Comparison of ENCODE assay signal across 9 cellular contexts in the genomic region with DNA sequence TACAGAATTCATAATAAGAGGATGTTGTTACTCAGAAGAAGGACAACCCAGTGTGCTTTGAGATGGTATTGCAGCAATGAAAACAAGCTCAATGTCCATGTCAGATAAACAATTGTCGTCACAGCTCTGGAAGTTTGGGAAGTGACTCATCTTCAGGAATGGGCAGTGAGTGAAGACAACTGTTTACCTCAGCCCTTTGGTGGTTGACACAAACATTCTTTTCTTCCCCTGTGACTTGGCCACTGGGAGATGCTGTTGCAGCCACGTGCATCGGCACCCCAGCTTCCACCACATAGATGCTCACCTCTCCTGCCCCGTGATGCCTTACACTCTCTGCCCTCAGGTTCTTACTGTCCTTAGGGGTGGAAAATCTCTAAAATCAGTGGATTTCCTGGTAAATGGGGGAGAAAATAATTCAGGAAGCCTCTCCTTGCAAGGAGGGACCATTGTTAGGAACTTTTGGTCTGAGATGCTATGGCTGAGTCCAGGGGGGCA.
DNase-seq lines count a peak whose midpoint lies in the region; TF ChIP-seq lines count a peak whose summit lies in the region.
"Had no signal": no experiment of that assay in that cellular context is flagged by ENCODE, and none has a peak within 500 bp of the region (broad histone marks: within the 10 kb centered on the region; RNA-seq: fewer than 3 reads in every experiment).

No MANE protein-coding gene starts in this region.

- no peak for TF ChIP-seq POLR2A in esophagus muscularis mucosa (IDR thresholded peaks at IDR 0.05; ENCODE audit: low read depth)

- no peaks in the 10 kb centered on the region for H3K9me3 Mint-ChIP-seq in activated T-helper 1 cell treated with anti-CD3 and anti-CD28 coated beads, Interleukin-12 subunit alpha, Interleukin-12 subunit beta, Interleukin-2, Interleukin-4 antibody, amounts not matched to agents 30 ng/mL and 10 ng/mL and 1 ng/mL, durations not matched to agents 14 hours and 24 hours and 36 hours
- H3K9me3 Mint-ChIP-seq in activated CD4-positive, alpha-beta memory T cell treated with anti-CD3 and anti-CD28 coated beads, Interleukin-2, amount 10 ng/mL, durations not matched to agents 7 days and 5 days = no peaks in the 10 kb centered on the region
- H3K9me3 Mint-ChIP-seq: central memory CD8-positive, alpha-beta T cell had no signal

- H3K36me3 Mint-ChIP-seq in activated T-helper 1 cell treated with anti-CD3 and anti-CD28 coated beads, Interleukin-12 subunit alpha, Interleukin-12 subunit beta, Interleukin-2, Interleukin-4 antibody, amounts not matched to agents 30 ng/mL and 10 ng/mL and 1 ng/mL, durations not matched to agents 14 hours and 24 hours and 36 hours (ENCODE audit: low read depth) = no peaks in the 10 kb centered on the region
- no peaks in the 10 kb centered on the region for H3K36me3 Mint-ChIP-seq in activated CD4-positive, alpha-beta memory T cell treated with anti-CD3 and anti-CD28 coated beads, Interleukin-2, amount 10 ng/mL, durations not matched to agents 7 days and 5 days (ENCODE audit: low read depth)

- TF ChIP-seq CTCF in PC-9 (conservative IDR thresholded peaks at IDR 0.05) (no peak), esophagus muscularis mucosa (IDR thresholded peaks at IDR 0.05) (no peak)

- WGBS in esophagus muscularis mucosa = 46% methylated on average over 4 of the region's 4 CpGs

- no peak overlapping the region for H2AFZ ChIP-seq in PC-9

- peaks cover 44% of the 10 kb centered on the region for H3K4me1 ChIP-seq in PC-9 (replicated peaks; ENCODE audit: insufficient read depth)
- peaks cover 52 to 73% (median 65%) of the 10 kb centered on the region in 4 donors for H3K4me1 ChIP-seq in esophagus muscularis mucosa
- peaks cover 16% of the 10 kb centered on the region for H3K4me1 ChIP-seq in muscle layer of colon (ENCODE audit: insufficient read depth, low read length)

- in situ Hi-C loops in ACHN (cut with HindIII; ENCODE audit: low pct_ligation_motif_present, low pct_unique_long_range_greater_than_20kb, low sequenced_read_pairs) = no loop called here

- POLR2A ChIA-PET in PC-9 (lab: Charles Lee; ENCODE audit: unreplicated experiment) = interaction anchor here (0.5 to 1.2 kb wide), 7 partner anchors 9 to 1545 kb away, joined by 3 to 12 read pairs (median 6); no protein-coding TSS in a partner anchor
- POLR2A ChIA-PET in activated CD4-positive, alpha-beta memory T cell treated with anti-CD3 and anti-CD28 coated beads, Interleukin-2, amount 10 ng/mL, durations not matched to agents 7 days and 5 days (lab: Charles Lee) = no interaction called here

- H3K9me2 ChIP-seq in PC-9 (ENCODE audit: insufficient read depth) = no peaks in the 10 kb centered on the region

- H3K4me2 ChIP-seq in PC-9 = peak overlapping the region; percentile 63

- no peak overlapping the region for H3K4me3 Mint-ChIP-seq in activated T-helper 1 cell treated with anti-CD3 and anti-CD28 coated beads, Interleukin-12 subunit alpha, Interleukin-12 subunit beta, Interleukin-2, Interleukin-4 antibody, amounts not matched to agents 30 ng/mL and 10 ng/mL and 1 ng/mL, durations not matched to agents 14 hours and 24 hours and 36 hours
- no peak overlapping the region for H3K4me3 Mint-ChIP-seq in activated CD4-positive, alpha-beta memory T cell treated with anti-CD3 and anti-CD28 coated beads, Interleukin-2, amount 10 ng/mL, durations not matched to agents 7 days and 5 days
- H3K4me3 Mint-ChIP-seq: central memory CD8-positive, alpha-beta T cell had no signal

- H3K36me3 ChIP-seq in PC-9 (ENCODE audit: low read depth) = no peaks in the 10 kb centered on the region
- no peaks in the 10 kb centered on the region for H3K36me3 ChIP-seq in esophagus muscularis mucosa
- no peaks in the 10 kb centered on the region for H3K36me3 ChIP-seq in muscle layer of colon (ENCODE audit: insufficient read depth, low read length)

- H3K9ac ChIP-seq in muscle layer of colon (ENCODE audit: low read length) = no peak overlapping the region

- H3K4me3 ChIP-seq in PC-9 = no peak overlapping the region; the same call in 1 of the 2 replicates
- no peak overlapping the region for H3K4me3 ChIP-seq in esophagus muscularis mucosa
- H3K4me3 ChIP-seq in muscle layer of colon (ENCODE audit: low read depth in 1 of 2, low read length in 2 of 2) = no peak overlapping the region

- no peaks in the 10 kb centered on the region for H3K79me2 ChIP-seq in PC-9 (ENCODE audit: low read depth)

- intact Hi-C loops in PC-9 (cut with micrococcal nuclease; ENCODE audit: unreplicated experiment) (loop anchor here (1.0 to 5.0 kb wide), 4 partner anchors 8 to 426 kb away; no protein-coding TSS in a partner anchor), esophagus muscularis mucosa (cut with DNase I) (no loop called here)
- intact Hi-C loops in activated T-helper 1 cell treated with anti-CD3 and anti-CD28 coated beads, Interleukin-12 subunit alpha, Interleukin-12 subunit beta, Interleukin-2, Interleukin-4 antibody, amounts not matched to agents 30 ng/mL and 10 ng/mL and 1 ng/mL, durations not matched to agents 14 hours and 24 hours and 36 hours (cut with micrococcal nuclease) = no loop called here

- no peak overlapping the region for H3K27ac Mint-ChIP-seq in activated T-helper 1 cell treated with anti-CD3 and anti-CD28 coated beads, Interleukin-12 subunit alpha, Interleukin-12 subunit beta, Interleukin-2, Interleukin-4 antibody, amounts not matched to agents 30 ng/mL and 10 ng/mL and 1 ng/mL, durations not matched to agents 14 hours and 24 hours and 36 hours
- no peak overlapping the region for H3K27ac Mint-ChIP-seq in activated CD4-positive, alpha-beta memory T cell treated with anti-CD3 and anti-CD28 coated beads, Interleukin-2, amount 10 ng/mL, durations not matched to agents 7 days and 5 days

- TF ChIP-seq EP300 in esophagus muscularis mucosa (IDR thresholded peaks at IDR 0.05) = peak; percentile 80

- CTCF ChIA-PET in PC-9 (lab: Charles Lee) = interaction anchor here (0.6 to 1.5 kb wide), 6 partner anchors 11 to 431 kb away, joined by 3 to 6 read pairs (median 4); no protein-coding TSS in a partner anchor
- CTCF ChIA-PET in activated CD4-positive, alpha-beta memory T cell treated with anti-CD3 and anti-CD28 coated beads, Interleukin-2, amount 10 ng/mL, durations not matched to agents 7 days and 5 days (lab: Charles Lee) = interaction anchor here (1.3 kb wide), 1 partner anchor 187 kb away, joined by 3 read pairs; no protein-coding TSS in a partner anchor

- H3K27me3 Mint-ChIP-seq in activated T-helper 1 cell treated with anti-CD3 and anti-CD28 coated beads, Interleukin-12 subunit alpha, Interleukin-12 subunit beta, Interleukin-2, Interleukin-4 antibody, amounts not matched to agents 30 ng/mL and 10 ng/mL and 1 ng/mL, durations not matched to agents 14 hours and 24 hours and 36 hours (ENCODE audit: insufficient read depth) = peaks cover 13% of the 10 kb centered on the region
- H3K27me3 Mint-ChIP-seq in activated CD4-positive, alpha-beta memory T cell treated with anti-CD3 and anti-CD28 coated beads, Interleukin-2, amount 10 ng/mL, durations not matched to agents 7 days and 5 days = peaks cover 7% of the 10 kb centered on the region

- peak; percentile 94 for DNase-seq in ACHN
- peak; percentile 77 to 98 for DNase-seq in PC-9
- peak; percentile 94 for DNase-seq in esophagus muscularis mucosa (ENCODE audit: extremely low spot score)
- DNase-seq in NCI-H510A (lab: John Stamatoyannopoulos, UW) = no peak
- no peak for DNase-seq in activated T-helper 1 cell treated with anti-CD3 and anti-CD28 coated beads, Interleukin-12 subunit alpha, Interleukin-12 subunit beta, Interleukin-2, Interleukin-4 antibody, amounts not matched to agents 30 ng/mL and 10 ng/mL and 1 ng/mL, durations not matched to agents 14 hours and 24 hours and 36 hours (ENCODE audit: low spot score)
- no peak for DNase-seq in T-helper 1 cell
- DNase-seq in activated CD4-positive, alpha-beta memory T cell treated with anti-CD3 and anti-CD28 coated beads, Interleukin-2, amount 10 ng/mL, durations not matched to agents 7 days and 5 days = no peak

- H3K27me3 ChIP-seq in PC-9 (ENCODE audit: insufficient read depth, low read depth) (no peaks in the 10 kb centered on the region), esophagus muscularis mucosa (no peaks in the 10 kb centered on the region), muscle layer of colon (ENCODE audit: control insufficient read depth in 1 of 2, insufficient read depth in 2 of 2, low read length in 2 of 2) (no peaks in the 10 kb centered on the region)

- H3K27ac ChIP-seq in PC-9 (peak overlapping the region; percentile 77), esophagus muscularis mucosa (replicated peaks in 1 of 4) (peak overlapping the region; percentile 66 to 80 (median 76)), muscle layer of colon (ENCODE audit: low read depth, low read length) (peak overlapping the region; percentile 54)

- H4K20me1 ChIP-seq in PC-9 (ENCODE audit: insufficient read depth) = no peaks in the 10 kb centered on the region

- H3K4me1 Mint-ChIP-seq in activated T-helper 1 cell treated with anti-CD3 and anti-CD28 coated beads, Interleukin-12 subunit alpha, Interleukin-12 subunit beta, Interleukin-2, Interleukin-4 antibody, amounts not matched to agents 30 ng/mL and 10 ng/mL and 1 ng/mL, durations not matched to agents 14 hours and 24 hours and 36 hours (ENCODE audit: low read depth) = no peaks in the 10 kb centered on the region
- H3K4me1 Mint-ChIP-seq in activated CD4-positive, alpha-beta memory T cell treated with anti-CD3 and anti-CD28 coated beads, Interleukin-2, amount 10 ng/mL, durations not matched to agents 7 days and 5 days = no peaks in the 10 kb centered on the region
- H3K4me1 Mint-ChIP-seq: central memory CD8-positive, alpha-beta T cell had no signal

- BruUV-seq in PC-9 (replicated peaks; lab: Mats Ljungman, UMichigan) = no TSS peak

- H3K9me3 ChIP-seq in PC-9 (ENCODE audit: insufficient read depth, low read depth) (0 out of 2 replicates have a peak, but pooled peaks cover 5% of the 10 kb centered on the region), esophagus muscularis mucosa (no peaks in the 10 kb centered on the region), muscle layer of colon (ENCODE audit: low read length) (no peaks in the 10 kb centered on the region)

- peaks cover 27% of the 10 kb centered on the region for H3F3A ChIP-seq in PC-9 (ENCODE audit: insufficient read depth, low read depth)

Comparison
In these comparisons a context has a peak if more than half of its experiments do, and no peak if none do; other contexts are left out.
1. DNase-seq: peak in ACHN (single experiment), PC-9 (2 of 2) and esophagus muscularis mucosa (single experiment); none in NCI-H510A (single experiment), activated T-helper 1 cell treated with anti-CD3 and anti-CD28 coated beads, Interleukin-12 subunit alpha, Interleukin-12 subunit beta, Interleukin-2, Interleukin-4 antibody, amounts not matched to agents 30 ng/mL and 10 ng/mL and 1 ng/mL, durations not matched to agents 14 hours and 24 hours and 36 hours (single experiment), T-helper 1 cell (0 of 5) and activated CD4-positive, alpha-beta memory T cell treated with anti-CD3 and anti-CD28 coated beads, Interleukin-2, amount 10 ng/mL, durations not matched to agents 7 days and 5 days (single experiment).
2. Peak in every context shown above with its lines, with median percentiles within 50 percentile points of each other: H3K27ac ChIP-seq.